8 cellular contexts compared by ENCODE assay signal in the genomic region with DNA sequence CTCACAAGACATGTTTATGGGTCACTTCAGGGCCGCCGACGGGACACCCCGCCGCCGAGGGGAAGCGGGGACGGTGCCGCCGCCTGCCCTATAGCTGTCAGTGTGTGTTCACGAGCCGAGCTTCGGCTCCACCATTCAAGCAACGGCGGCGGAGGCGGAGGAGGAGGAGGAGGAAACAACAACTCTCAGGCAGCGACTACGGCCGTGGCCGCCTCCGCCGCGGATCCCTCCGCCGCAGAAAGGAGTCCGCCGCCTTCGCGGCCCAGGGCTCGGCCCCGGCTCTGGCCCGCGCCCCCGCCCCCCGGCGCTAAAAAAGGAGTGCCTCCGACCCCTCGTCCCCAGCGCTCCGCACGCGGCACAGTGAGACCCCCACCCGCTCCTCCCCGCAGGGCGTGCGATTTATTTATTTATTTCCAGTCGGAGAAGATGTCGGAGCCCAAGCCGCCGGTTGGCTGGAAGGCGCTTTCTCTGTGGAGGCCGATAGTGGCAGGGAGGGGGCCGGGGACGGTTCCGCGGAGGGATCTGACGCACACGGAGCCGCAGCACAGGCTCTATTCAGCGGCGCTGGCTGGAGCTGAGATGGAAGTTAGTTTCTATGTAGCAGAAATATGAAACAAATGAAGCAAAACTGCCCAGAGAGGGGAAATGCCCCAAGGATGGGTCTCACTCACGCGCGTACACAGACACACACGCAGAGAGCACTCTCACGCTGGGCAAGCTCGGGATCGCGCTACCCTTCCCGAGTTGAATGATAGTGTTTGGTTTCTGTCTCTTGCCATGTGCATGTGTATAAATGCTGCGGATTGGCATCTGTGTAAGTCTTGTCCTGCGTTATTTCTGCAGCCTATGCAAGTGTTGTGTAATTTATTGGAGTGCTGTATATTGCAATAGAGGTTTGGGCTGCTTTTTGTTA. TPM values are rescaled to one million over a fixed set of nuclear protein-coding genes. Genes with fewer than 3 reads are reported as not detected.
DNase-seq lines count a peak whose midpoint lies in the region; TF ChIP-seq lines count a peak whose summit lies in the region.

A gene (minus strand): TSS at position 198 of the 913 bp plus-strand sequence. CDS start 186 bp downstream, at position 12.

- DNase-seq in CMK (ENCODE audit: low read depth) (peak; percentile 90), GM20000 (ENCODE audit: low spot score) (peak; percentile 84), HS-5 (ENCODE audit: low read depth) (peak; percentile 86), NK-92 (lab: John Stamatoyannopoulos, UW; ENCODE audit: unreplicated experiment) (peak; percentile 17), lung microvascular endothelial cell (ENCODE audit: low read depth in 2 of 2) (peak; percentile 97 to 98)
- peak; percentile 82 for DNase-seq in activated CD8-positive, alpha-beta memory T cell treated with anti-CD3 and anti-CD28 coated beads for 1 hour (ENCODE audit: extremely low read depth in 1 of 2, low read depth in 1 of 2)
- DNase-seq in effector CD4-positive, alpha-beta T cell: peak; percentile 90
- DNase-seq in stimulated activated CD4-positive, alpha-beta T cell treated with anti-CD3 and anti-CD28 coated beads, TNF-alpha, amount 100 ng/mL, for 4 hours (ENCODE audit: low read depth in 3 of 3): peak; percentile 83 to 88 (median 85)

- no peak for TF ChIP-seq CTCF in GM20000 (IDR thresholded peaks at IDR 0.05; ENCODE audit: extremely low read depth, missing control alignments)

RNA-seq across cellular contexts. Expression of the gene that starts here (rescaled TPM):
- 13.3 and 16.1 TPM in 2 replicates for total RNA-seq in lung microvascular endothelial cell

Comparison
In these comparisons a context has a peak if more than half of its experiments do, and no peak if none do; other contexts are left out.
1. Peak in every context shown above with its lines: DNase-seq.
2. DNase-seq: peak in every context shown above with its lines; median percentile 98 in lung microvascular endothelial cell; 90 in CMK; 90 in effector CD4-positive, alpha-beta T cell; 86 in HS-5; 85 in stimulated activated CD4-positive, alpha-beta T cell treated with anti-CD3 and anti-CD28 coated beads, TNF-alpha, amount 100 ng/mL, for 4 hours; 84 in GM20000; 82 in activated CD8-positive, alpha-beta memory T cell treated with anti-CD3 and anti-CD28 coated beads for 1 hour; 17 in NK-92.